Comparison of ENCODE assay signal across 9 cellular contexts in the genomic region with DNA sequence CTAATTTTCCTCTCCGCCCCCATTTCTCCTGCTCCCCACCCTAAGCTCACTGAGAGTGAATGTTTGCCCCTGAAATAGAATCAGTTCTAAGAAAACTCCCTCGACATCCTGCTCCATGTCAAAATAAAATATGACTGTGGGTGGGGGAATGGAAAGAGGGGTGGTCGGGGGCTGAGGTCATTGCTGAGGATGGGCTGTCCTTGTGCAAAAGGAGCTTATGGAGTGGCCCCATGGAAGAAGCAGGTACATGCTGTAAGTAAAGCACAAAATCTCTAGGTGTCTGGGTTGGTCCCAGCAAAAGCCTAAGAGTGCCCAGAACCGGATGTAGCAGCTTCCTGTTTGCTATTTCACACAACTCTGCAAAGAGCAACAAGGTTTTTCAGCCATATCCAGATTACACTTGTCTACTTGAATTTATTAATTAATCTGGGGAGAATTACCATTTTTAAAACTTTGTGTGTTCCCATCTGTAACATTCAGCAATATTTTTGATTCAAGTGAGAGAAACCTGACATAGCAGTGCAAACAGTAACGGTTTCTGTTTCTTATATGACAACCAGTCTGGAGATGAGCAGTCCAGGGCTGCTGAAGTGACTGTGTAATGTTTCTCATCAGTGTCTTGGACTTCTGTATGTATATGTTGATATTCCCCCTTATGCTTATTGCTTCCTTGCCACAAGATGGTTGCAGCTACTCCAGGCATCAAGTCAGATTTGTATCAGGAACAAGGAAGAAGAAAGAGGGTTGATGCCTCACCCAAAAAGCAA. TPM values are rescaled to one million over a fixed set of nuclear protein-coding genes. Genes with fewer than 3 reads are reported as not detected.
A peak's percentile ranks its signal among the peaks of the same experiment; 100 is the strongest.
DNase-seq lines count a peak whose midpoint lies in the region; ATAC-seq and TF ChIP-seq lines count a peak whose summit lies in the region.
"Had no signal": no experiment of that assay in that cellular context is flagged by ENCODE, and none has a peak within 500 bp of the region (broad histone marks: within the 10 kb centered on the region; RNA-seq: fewer than 3 reads in every experiment).

No MANE protein-coding gene starts in this region.

- H3K9me3 Mint-ChIP-seq in activated CD8-positive, alpha-beta T cell treated with anti-CD3 and anti-CD28 coated beads, Interleukin-2, amount 10 ng/mL, durations not matched to agents 7 days and 5 days (ENCODE audit: insufficient read depth): peaks cover 6% of the 10 kb centered on the region

- no peak for TF ChIP-seq CTCF in GM20000 (IDR thresholded peaks at IDR 0.05; ENCODE audit: extremely low read depth, missing control alignments)

- H3K27me3 Mint-ChIP-seq in activated CD8-positive, alpha-beta T cell treated with anti-CD3 and anti-CD28 coated beads, Interleukin-2, amount 10 ng/mL, durations not matched to agents 7 days and 5 days (ENCODE audit: low read depth): no peaks in the 10 kb centered on the region

- DNase-seq in activated naive CD4-positive, alpha-beta T cell treated with Interleukin-2 at 50 U/mL for 16 hours: peak; percentile 37
- no peak for DNase-seq in activated naive CD4-positive, alpha-beta T cell treated with anti-CD3 and anti-CD28 coated beads, Interleukin-2, amount 50 U/mL, for 16 hours
- peak; percentile 76 for DNase-seq in activated CD8-positive, alpha-beta T cell treated with anti-CD3 and anti-CD28 coated beads, Interleukin-2, amount 10 ng/mL, durations not matched to agents 7 days and 5 days
- peak; percentile 60 for DNase-seq in stimulated activated naive CD8-positive, alpha-beta T cell treated with anti-CD3 and anti-CD28 coated beads, Interleukin-15, Interleukin-2, amounts not matched to agents 100 U/mL and 50 U/mL, for 24 hours
- DNase-seq in DMS79 treated with DMSO at 0.1 percent for 48 hours (lab: John Stamatoyannopoulos, UW): no peak
- DNase-seq in RKO (ENCODE audit: low spot score): no peak
- no peak for DNase-seq in GM20000 (ENCODE audit: low spot score)

- H3K27ac Mint-ChIP-seq in activated CD8-positive, alpha-beta T cell treated with anti-CD3 and anti-CD28 coated beads, Interleukin-2, amount 10 ng/mL, durations not matched to agents 7 days and 5 days: peak overlapping the region; percentile 99

- POLR2A ChIA-PET in activated CD8-positive, alpha-beta T cell treated with anti-CD3 and anti-CD28 coated beads, Interleukin-2, amount 10 ng/mL, durations not matched to agents 7 days and 5 days (lab: Charles Lee): interaction anchor here (0.7 to 3.1 kb wide), 14 partner anchors 9 to 244 kb away, joined by 4 to 31 read pairs (median 6); partner anchors contain the start of genes CBLN3, GZMB, GZMH and KHNYN

- CTCF ChIA-PET in activated CD8-positive, alpha-beta T cell treated with anti-CD3 and anti-CD28 coated beads, Interleukin-2, amount 10 ng/mL, durations not matched to agents 7 days and 5 days (lab: Charles Lee): interaction anchor here (0.9 to 4.9 kb wide), 15 partner anchors 8 to 459 kb away, joined by 3 to 73 read pairs (median 5); partner anchors contain the start of genes GZMB and GZMH

- peak; percentile 57 for ATAC-seq in HG03139 (IDR thresholded peaks at IDR 0.05; ENCODE audit: unreplicated experiment)
- ATAC-seq in activated CD8-positive, alpha-beta T cell treated with anti-CD3 and anti-CD28 coated beads, Interleukin-2, amount 10 ng/mL, durations not matched to agents 7 days and 5 days: peak; percentile 66
- ATAC-seq in stimulated activated naive CD8-positive, alpha-beta T cell treated with anti-CD3 and anti-CD28 coated beads, Interleukin-15, Interleukin-2, amounts not matched to agents 100 U/mL and 50 U/mL, for 24 hours: peak; percentile 56
- ATAC-seq: left colon had no signal

- H3K4me1 Mint-ChIP-seq in activated CD8-positive, alpha-beta T cell treated with anti-CD3 and anti-CD28 coated beads, Interleukin-2, amount 10 ng/mL, durations not matched to agents 7 days and 5 days (ENCODE audit: low read depth): peaks cover 91% of the 10 kb centered on the region

- H3K36me3 Mint-ChIP-seq in activated CD8-positive, alpha-beta T cell treated with anti-CD3 and anti-CD28 coated beads, Interleukin-2, amount 10 ng/mL, durations not matched to agents 7 days and 5 days (ENCODE audit: low read depth): peaks cover 32% of the 10 kb centered on the region

- peak overlapping the region; percentile 75 for H3K4me3 Mint-ChIP-seq in activated CD8-positive, alpha-beta T cell treated with anti-CD3 and anti-CD28 coated beads, Interleukin-2, amount 10 ng/mL, durations not matched to agents 7 days and 5 days

RNA-seq across cellular contexts. Expression of gene GZMB, which starts 40.4 kb away (rescaled TPM):
- 100 to 1,000 TPM; 354 to 368 TPM for total RNA-seq in activated CD8-positive, alpha-beta T cell treated with anti-CD3 and anti-CD28 coated beads, Interleukin-2, amount 10 ng/mL, durations not matched to agents 7 days and 5 days

Comparison
In these comparisons a context has a peak if more than half of its experiments do, and no peak if none do; other contexts are left out.
1. DNase-seq: peak in activated naive CD4-positive, alpha-beta T cell treated with Interleukin-2 at 50 U/mL for 16 hours (single experiment), activated CD8-positive, alpha-beta T cell treated with anti-CD3 and anti-CD28 coated beads, Interleukin-2, amount 10 ng/mL, durations not matched to agents 7 days and 5 days (single experiment) and stimulated activated naive CD8-positive, alpha-beta T cell treated with anti-CD3 and anti-CD28 coated beads, Interleukin-15, Interleukin-2, amounts not matched to agents 100 U/mL and 50 U/mL, for 24 hours (single experiment); none in activated naive CD4-positive, alpha-beta T cell treated with anti-CD3 and anti-CD28 coated beads, Interleukin-2, amount 50 U/mL, for 16 hours (single experiment), DMS79 treated with DMSO at 0.1 percent for 48 hours (single experiment), RKO (single experiment) and GM20000 (single experiment).
2. Peak in every context shown above with its lines, with median percentiles within 50 percentile points of each other: ATAC-seq.